In genomic region chr9:107282759-107283620, GRCh38 we compare ENCODE assay signal across 8 cellular contexts. TPM values are rescaled to one million over a fixed set of nuclear protein-coding genes. Genes with fewer than 3 reads are reported as not detected.
A peak's percentile ranks its signal among the peaks of the same experiment; 100 is the strongest.
DNase-seq lines count a peak whose midpoint lies in the region; ATAC-seq and TF ChIP-seq lines count a peak whose summit lies in the region.

Gene RAD23B (plus strand): TSS chr9:107283279. CDS start chr9:107283630, 351 bp downstream.

- H3K4me3 ChIP-seq in kidney epithelial cell (ENCODE audit: low read depth, low read length) = peak within 1 kb of the TSS; percentile 86

- no peaks in the 10 kb centered on the region for H3K36me3 Mint-ChIP-seq in chondrocyte (ENCODE audit: low read depth)

- no peak for TF ChIP-seq CTCF in chondrocyte (IDR thresholded peaks at IDR 0.05)
- TF ChIP-seq CTCF in kidney epithelial cell (IDR thresholded peaks at IDR 0.05; ENCODE audit: insufficient read depth, low read length, poor library complexity, severe bottlenecking) = no peak

- peak; percentile 86 for ATAC-seq in HG03439 (IDR thresholded peaks at IDR 0.05; ENCODE audit: unreplicated experiment)

- H3K27me3 ChIP-seq in kidney epithelial cell (ENCODE audit: control insufficient read depth, insufficient read depth, low read length) = no peaks in the 10 kb centered on the region

- peak; percentile 81 for TF ChIP-seq POLR2A in GM19193 (IDR thresholded peaks at IDR 0.05; ENCODE audit: extremely low read depth, insufficient read depth, insufficient read length)

- peak within 1 kb of the TSS; percentile 95 for H3K27ac Mint-ChIP-seq in chondrocyte (ENCODE audit: unreplicated experiment)

- DNase-seq in AML-193 (lab: John Stamatoyannopoulos, UW) = peak; percentile 94
- DNase-seq in NCI-H510A treated with DMSO at 0.1 percent for 48 hours (lab: John Stamatoyannopoulos, UW) = peak; percentile 96
- peak; percentile 97 to 99 for DNase-seq in activated CD4-positive, alpha-beta T cell treated with anti-CD3 and anti-CD28 coated beads for 24 hours (ENCODE audit: low read depth in 2 of 2)
- peak; percentile 99 for DNase-seq in chondrocyte (ENCODE audit: low spot score)
- peak; percentile 87 for DNase-seq in kidney epithelial cell (ENCODE audit: low read depth)
- peak; percentile 98 for DNase-seq in stimulated activated CD4-positive, alpha-beta T cell treated with anti-CD3 and anti-CD28 coated beads, Interleukin-15, amount 100 ng/mL, for 48 hours (ENCODE audit: low read depth in 2 of 2)

- H3K9me3 Mint-ChIP-seq in chondrocyte (ENCODE audit: low read depth) = no peaks in the 10 kb centered on the region

- peak within 1 kb of the TSS; percentile 96 for H3K4me3 Mint-ChIP-seq in chondrocyte (ENCODE audit: unreplicated experiment)

- no peaks in the 10 kb centered on the region for H3K36me3 ChIP-seq in kidney epithelial cell (ENCODE audit: control insufficient read depth, insufficient read depth, low read length)

- H3K27me3 Mint-ChIP-seq in chondrocyte (ENCODE audit: low read depth) = no peaks in the 10 kb centered on the region

- peaks cover 45% of the 10 kb centered on the region for H3K4me1 Mint-ChIP-seq in chondrocyte (ENCODE audit: low read depth)

RNA-seq across cellular contexts. Expression of gene RAD23B, which starts in this region (rescaled TPM):
- total RNA-seq in chondrocyte (114 to 127 TPM (median 124 TPM) in 3 replicates), kidney epithelial cell (76.0 and 113 TPM in 2 replicates)

Comparison
In these comparisons a context has a peak if more than half of its experiments do, and no peak if none do; other contexts are left out.
1. Peak in every context shown above with its lines: DNase-seq, ATAC-seq and H3K4me3 ChIP-seq.